ENCODE assay signal across 13 cellular contexts in genomic region chr15:50505656-50506055, GRCh38. TPM values are rescaled to one million over a fixed set of nuclear protein-coding genes. Genes with fewer than 3 reads are reported as not detected.
A peak's percentile ranks its signal among the peaks of the same experiment; 100 is the strongest.
DNase-seq lines count a peak whose midpoint lies in the region; ATAC-seq, FAIRE-seq and TF ChIP-seq lines count a peak whose summit lies in the region.
"Not testable (repeated sequence)": the region's sequence is repeated elsewhere in the genome, so short reads cannot be mapped to it uniquely, and the experiment has no call there.
"Had no signal": no experiment of that assay in that cellular context is flagged by ENCODE, and none has a peak within 500 bp of the region (broad histone marks: within the 10 kb centered on the region; RNA-seq: fewer than 3 reads in every experiment).

No MANE protein-coding gene starts in this region.

- CTCF ChIA-PET in K562 (lab: Yijun Ruan, JAX; ENCODE audit: low intra/inter-chr PET ratio); HepG2 (lab: Yijun Ruan, JAX; ENCODE audit: low intra/inter-chr PET ratio, low total read pairs): not testable (repeated sequence)

- peak; percentile 5 for DNase-seq in ACHN
- not testable (repeated sequence) for DNase-seq in RWPE2 (ENCODE audit: low spot score); K562 (ENCODE audit: extremely low read depth in 1 of 4, low spot score in 3 of 4); HepG2 (ENCODE audit: low spot score); stimulated activated effector memory CD8-positive, alpha-beta T cell treated with anti-CD3 and anti-CD28 coated beads, Interleukin-12 subunit alpha, Interleukin-12 subunit beta, amount 100 ng/mL, for 72 hours (ENCODE audit: low spot score in 2 of 2)

- not testable (repeated sequence) for H3K4me2 ChIP-seq in K562 (ENCODE audit: insufficient read depth, low read length); HepG2 (ENCODE audit: low read depth, low read length)

- H2AFZ ChIP-seq in K562 (ENCODE audit: low read depth, low read length); HepG2 (ENCODE audit: low read length): not testable (repeated sequence)

- not testable (repeated sequence) for TF ChIP-seq CTCF in RWPE2 (IDR thresholded peaks at IDR 0.05; ENCODE audit: poor library complexity, severe bottlenecking); K562 (IDR thresholded peaks at IDR 0.05 in 2 of 3, conservative IDR thresholded peaks at IDR 0.05 in 1 of 3; ENCODE audit: insufficient read depth in 2 of 3, low read depth in 1 of 3, low read length in 3 of 3); HepG2 (CRISPR knock-in tag; IDR thresholded peaks at IDR 0.05); nephron (IDR thresholded peaks at IDR 0.05; ENCODE audit: unreplicated experiment in 3 of 3)

- BruUV-seq in K562 (replicated peaks; lab: Mats Ljungman, UMichigan); HepG2 (replicated peaks; lab: Mats Ljungman, UMichigan): not testable (repeated sequence)

- peak overlapping the region in 2 of 3 experiments; percentile 15 to 23 for H3K27ac Mint-ChIP-seq in nephron
- H3K27ac Mint-ChIP-seq in stimulated activated effector memory CD8-positive, alpha-beta T cell treated with anti-CD3 and anti-CD28 coated beads, Interleukin-12 subunit alpha, Interleukin-12 subunit beta, amount 100 ng/mL, for 72 hours, result peak overlapping the region; percentile 16

- POLR2A ChIA-PET in K562 (lab: Yijun Ruan, JAX), result interaction anchor here (0.7 to 1.5 kb wide), 4 partner anchors 9 to 14 kb away, joined by 3 read pairs; no protein-coding TSS in a partner anchor
- POLR2A ChIA-PET in HepG2 (lab: Yijun Ruan, JAX), result not testable (repeated sequence)

- 0 out of 3 replicates have a peak, but pooled peaks have one; percentile 24 for ATAC-seq in RWPE2 (ENCODE audit: low read depth)
- peak; percentile 63 for ATAC-seq in K562
- peak; percentile 66 for ATAC-seq in HepG2
- ATAC-seq in stimulated activated effector memory CD8-positive, alpha-beta T cell treated with anti-CD3 and anti-CD28 coated beads, Interleukin-12 subunit alpha, Interleukin-12 subunit beta, amount 100 ng/mL, for 72 hours, result not testable (repeated sequence)

- intact Hi-C loops in K562 (cut with micrococcal nuclease); HepG2 (cut with micrococcal nuclease; ENCODE audit: unreplicated experiment): not testable (repeated sequence)

- not testable (repeated sequence) for H3K9me3 ChIP-seq in RWPE2 (ENCODE audit: severe bottlenecking); K562 (replicated peaks; ENCODE audit: control insufficient read depth, insufficient read depth, low read depth, low read length); iPS-18a (ENCODE audit: control insufficient read depth, low read depth, low read length); HepG2 (ENCODE audit: low read length)

- FAIRE-seq in K562 (lab: Jason Lieb, UNC), result peak; percentile 6
- FAIRE-seq in HepG2 (lab: Jason Lieb, UNC), result not testable (repeated sequence)

- not testable (repeated sequence) for H3K4me1 ChIP-seq in RWPE2 (ENCODE audit: insufficient read depth, poor library complexity, severe bottlenecking); K562 (replicated peaks in 1 of 2; ENCODE audit: control insufficient read depth in 2 of 2, insufficient read depth in 2 of 2, low read length in 2 of 2); iPS-18a (ENCODE audit: control insufficient read depth, low read depth, low read length); HepG2 (ENCODE audit: insufficient read depth, low read length)

- not testable (repeated sequence) for H3K9me1 ChIP-seq in K562 (ENCODE audit: control insufficient read depth, insufficient read depth, low read length)

- not testable (repeated sequence) for TF ChIP-seq POLR2A in K562 (conservative IDR thresholded peaks at IDR 0.05); HepG2 (IDR thresholded peaks at IDR 0.05; ENCODE audit: insufficient read depth in 1 of 2, low read depth in 2 of 2, low read length in 2 of 2)

- TF ChIP-seq EP300 in K562 (IDR thresholded peaks at IDR 0.05; ENCODE audit: low read length); HepG2 (IDR thresholded peaks at IDR 0.05; ENCODE audit: low read depth in 2 of 2, low read length in 2 of 2); HepG2 (CRISPR knock-in tag; IDR thresholded peaks at IDR 0.05; ENCODE audit: borderline replicate concordance): not testable (repeated sequence)

- not testable (repeated sequence) for TF ChIP-seq RAD21 in K562 (CRISPR knock-in tag; conservative IDR thresholded peaks at IDR 0.05 in 1 of 2, IDR thresholded peaks at IDR 0.05 in 1 of 2); HepG2 (CRISPR knock-in tag; IDR thresholded peaks at IDR 0.05)

- peaks cover 24% of the 10 kb centered on the region for H3K36me3 Mint-ChIP-seq in nephron (ENCODE audit: low read depth)
- H3K36me3 Mint-ChIP-seq in stimulated activated effector memory CD8-positive, alpha-beta T cell treated with anti-CD3 and anti-CD28 coated beads, Interleukin-12 subunit alpha, Interleukin-12 subunit beta, amount 100 ng/mL, for 72 hours, result peaks cover 32% of the 10 kb centered on the region

- not testable (repeated sequence) for H3K9me3 Mint-ChIP-seq in nephron; stimulated activated effector memory CD8-positive, alpha-beta T cell treated with anti-CD3 and anti-CD28 coated beads, Interleukin-12 subunit alpha, Interleukin-12 subunit beta, amount 100 ng/mL, for 72 hours

- not testable (repeated sequence) for H3K27ac ChIP-seq in RWPE2 (ENCODE audit: poor library complexity, severe bottlenecking); K562 (ENCODE audit: extremely low read depth, low read depth, low read length); iPS-18a (ENCODE audit: low read length); HepG2 (ENCODE audit: extremely low read length, insufficient read depth, low read length)

- not testable (repeated sequence) for H3K9ac ChIP-seq in K562 (ENCODE audit: insufficient read depth in 1 of 2, low read depth in 2 of 2, low read length in 2 of 2); HepG2 (ENCODE audit: insufficient read depth, low read depth, low read length)
- peak overlapping the region; percentile 17 for H3K9ac ChIP-seq in iPS-18a (ENCODE audit: low read length)

- H3K4me3 Mint-ChIP-seq in nephron; stimulated activated effector memory CD8-positive, alpha-beta T cell treated with anti-CD3 and anti-CD28 coated beads, Interleukin-12 subunit alpha, Interleukin-12 subunit beta, amount 100 ng/mL, for 72 hours: not testable (repeated sequence)

- H3K27me3 ChIP-seq in RWPE2 (ENCODE audit: insufficient read depth, poor library complexity, severe bottlenecking); K562 (ENCODE audit: control insufficient read depth in 2 of 2, insufficient read depth in 2 of 2, low read length in 2 of 2); iPS-18a (ENCODE audit: control insufficient read depth, insufficient read depth, low read length); HepG2 (ENCODE audit: control insufficient read depth in 1 of 2, insufficient read depth in 2 of 2, low read length in 2 of 2): not testable (repeated sequence)

- 31% methylated on average over 2 of the region's 2 CpGs for WGBS in K562 (ENCODE audit: insufficient coverage, low coverage, missing lambda C conversion rate)
- 97% methylated on average over 2 of the region's 2 CpGs for WGBS in HepG2 (ENCODE audit: low lambda C conversion rate)

- in situ Hi-C loops in ACHN (cut with HindIII; ENCODE audit: low pct_ligation_motif_present, low pct_unique_long_range_greater_than_20kb, low sequenced_read_pairs); K562 (cut with MboI); HepG2 (cut with HindIII; ENCODE audit: extremely low pct_ligation_motif_present, low pct_unique_long_range_greater_than_20kb): not testable (repeated sequence)

- not testable (repeated sequence) for H4K20me1 ChIP-seq in K562 (replicated peaks; ENCODE audit: control insufficient read depth, insufficient read depth, low read length); HepG2 (ENCODE audit: insufficient read depth, low read length)

- not testable (repeated sequence) for H3K27me3 Mint-ChIP-seq in nephron (ENCODE audit: low read depth)

- H3K79me2 ChIP-seq in K562 (ENCODE audit: control insufficient read depth, insufficient read depth, low read length); HepG2 (ENCODE audit: insufficient read depth, low read length): not testable (repeated sequence)

- H3K4me1 Mint-ChIP-seq in nephron, result peaks cover 17% of the 10 kb centered on the region
- not testable (repeated sequence) for H3K4me1 Mint-ChIP-seq in stimulated activated effector memory CD8-positive, alpha-beta T cell treated with anti-CD3 and anti-CD28 coated beads, Interleukin-12 subunit alpha, Interleukin-12 subunit beta, amount 100 ng/mL, for 72 hours

- H3K4me3 ChIP-seq in RWPE2 (ENCODE audit: severe bottlenecking); K562; iPS-18a (ENCODE audit: low read length); HepG2 (replicated peaks in 1 of 3; ENCODE audit: insufficient read depth in 1 of 3, low read depth in 2 of 3, low read length in 3 of 3): not testable (repeated sequence)

- H3K36me3 ChIP-seq in RWPE2 (ENCODE audit: low read depth) (peaks cover 13% of the 10 kb centered on the region; the same call in 1 of the 2 replicates), K562 (ENCODE audit: control insufficient read depth, insufficient read depth, low read length) (peaks cover 20% of the 10 kb centered on the region; the same call in 1 of the 3 replicates), HepG2 (replicated peaks in 1 of 2; ENCODE audit: control insufficient read depth in 1 of 2, insufficient read depth in 2 of 2, low read length in 2 of 2) (peaks cover 0 to 15% of the 10 kb centered on the region in 2 experiments; a peak in 1 of 5 replicates)
- not testable (repeated sequence) for H3K36me3 ChIP-seq in iPS-18a (ENCODE audit: control insufficient read depth, low read depth, low read length)

RNA-seq across cellular contexts. Expression of gene USP50, which starts 40.8 kb away (rescaled TPM):
- not detected in 2 replicates for total RNA-seq in K562 (2011; cell fraction: chromatin; rRNA removed; ENCODE audit: low replicate concordance)
- total RNA-seq in K562 (2011; cell fraction: nucleolus; rRNA removed), result not detected in 2 replicates
- total RNA-seq in K562 (2011; cell fraction: nucleoplasm; rRNA removed), result not detected in 2 replicates
- not detected in 2 replicates for total RNA-seq in K562 (2014; rRNA removed)
- total RNA-seq in K562 (2014; rRNA removed; fragmentation: Illumina TruSeq; extraction: Trizol), result not detected in 2 replicates
- total RNA-seq in K562 (2015; rRNA removed; fragmentation: Illumina TruSeq; extraction: Trizol), result not detected in 2 replicates
- not detected in 2 replicates for total RNA-seq in K562 (2021)
- not detected in 2 replicates for polyA plus RNA-seq in K562 (2011; rRNA removed)
- polyA plus RNA-seq in K562 (2011; cell fraction: cytosol; rRNA removed), result not detected in 2 replicates
- not detected in 2 replicates for polyA plus RNA-seq in K562 (2011; cell fraction: nucleus; rRNA removed)
- polyA plus RNA-seq in K562 (2012), result 0.18 TPM in 1 of 2 replicates, not detected in the other
- not detected in 2 replicates for polyA plus RNA-seq in K562 (2014; fragmentation: Illumina TruSeq; extraction: Trizol)
- not detected for polyA plus RNA-seq in K562 (2014; fragmentation: Nextera tagmentation; extraction: Ambion mirVana)
- not detected in 2 replicates for polyA plus RNA-seq in K562 (2014; rRNA removed)
- not detected in 2 replicates for polyA minus RNA-seq in K562 (2011; rRNA and poly(A)+ RNA removed)
- not detected in 2 replicates for polyA minus RNA-seq in K562 (2011; cell fraction: cytosol; rRNA and poly(A)+ RNA removed)
- polyA minus RNA-seq in K562 (2011; cell fraction: nucleus; rRNA and poly(A)+ RNA removed), result not detected in 2 replicates
- total RNA-seq in HepG2 (2016; rRNA removed; fragmentation: Illumina TruSeq; extraction: Trizol), result 0.56 and 0.86 TPM in 2 replicates
- 1.1 and 1.9 TPM in 2 replicates for total RNA-seq in HepG2 (2016; cell fraction: cytosol; rRNA removed; fragmentation: Illumina TruSeq; extraction: Trizol; ENCODE audit: low read depth)
- total RNA-seq in HepG2 (2016; cell fraction: insoluble cytoplasmic fraction; rRNA removed; fragmentation: Illumina TruSeq; extraction: Trizol), result 0.24 and 0.65 TPM in 2 replicates
- total RNA-seq in HepG2 (2016; cell fraction: membrane; rRNA removed; fragmentation: Illumina TruSeq; extraction: Trizol), result 0.37 and 0.38 TPM in 2 replicates
- 0.71 TPM in 1 of 2 replicates, not detected in the other for total RNA-seq in HepG2 (2016; cell fraction: nucleus; rRNA removed; fragmentation: Illumina TruSeq; extraction: Trizol)
- polyA plus RNA-seq in HepG2 (2011; rRNA removed), result not detected in 2 replicates
- not detected in 2 replicates for polyA plus RNA-seq in HepG2 (2011; cell fraction: cytosol; rRNA removed)
- polyA plus RNA-seq in HepG2 (2011; cell fraction: nucleus; rRNA removed), result not detected in 2 replicates
- polyA plus RNA-seq in HepG2 (2012), result not detected in 2 replicates
- not detected in 2 replicates for polyA plus RNA-seq in HepG2 (2016; cell fraction: cytosol; fragmentation: Illumina TruSeq; extraction: Trizol; ENCODE audit: low read depth)
- polyA plus RNA-seq in HepG2 (2016; cell fraction: insoluble cytoplasmic fraction; fragmentation: Illumina TruSeq; extraction: Trizol; ENCODE audit: low read depth), result not detected in 2 replicates
- polyA plus RNA-seq in HepG2 (2016; cell fraction: membrane; fragmentation: Illumina TruSeq; extraction: Trizol; ENCODE audit: low read depth), result not detected in 2 replicates
- 0.56 and 0.85 TPM in 2 replicates for polyA plus RNA-seq in HepG2 (2016; cell fraction: nucleus; fragmentation: Illumina TruSeq; extraction: Trizol; ENCODE audit: insufficient read depth, low read depth)
- not detected in 2 replicates for polyA minus RNA-seq in HepG2 (2011; rRNA and poly(A)+ RNA removed; ENCODE audit: low replicate concordance)
- not detected in 2 replicates for polyA minus RNA-seq in HepG2 (2011; cell fraction: cytosol; rRNA and poly(A)+ RNA removed)
- 0.64 and 1.2 TPM in 2 replicates for polyA minus RNA-seq in HepG2 (2011; cell fraction: nucleus; rRNA and poly(A)+ RNA removed)
- total RNA-seq: CD4-positive, CD25-positive, alpha-beta regulatory T cell; G401; GM12878; H1; H9 had no signal
- polyA plus RNA-seq: CD4-positive, CD25-positive, alpha-beta regulatory T cell; CD8-positive, alpha-beta memory T cell; H1 had no signal
